In the genomic region with DNA sequence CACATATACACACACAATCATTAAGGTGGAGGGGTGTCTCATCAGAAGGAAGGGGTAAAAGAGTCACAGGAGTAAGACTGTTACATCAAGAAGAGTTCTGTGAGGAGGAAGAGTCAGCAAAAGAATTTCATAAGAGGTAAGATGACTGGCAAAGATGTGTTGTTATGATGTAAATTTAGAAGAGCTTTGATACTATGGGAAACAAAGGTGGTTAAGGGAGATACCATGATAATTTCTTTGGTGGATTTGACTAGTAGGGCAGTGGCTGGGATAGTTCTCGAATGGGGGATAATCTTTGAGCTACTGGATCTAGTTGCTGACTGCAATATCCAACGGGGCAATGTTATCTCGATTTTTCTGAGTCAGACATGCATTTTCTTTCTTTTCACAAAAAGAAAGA, we compare ENCODE assay signal across 21 cellular contexts.
"Had no signal": no experiment of that assay in that cellular context is flagged by ENCODE, and none has a peak within 500 bp of the region (broad histone marks: within the 10 kb centered on the region; RNA-seq: fewer than 3 reads in every experiment).

No MANE protein-coding gene starts in this region.

- H3K4me3 Mint-ChIP-seq: activated CD4-positive, alpha-beta T cell treated with anti-CD3 and anti-CD28 coated beads, Interleukin-2, amount 10 ng/mL, durations not matched to agents 7 days and 5 days; activated CD8-positive, alpha-beta T cell treated with anti-CD3 and anti-CD28 coated beads, Interleukin-2, amount 10 ng/mL, durations not matched to agents 7 days and 5 days; activated naive CD4-positive, alpha-beta T cell treated with anti-CD3 and anti-CD28 coated beads, Interleukin-2, amount 50 U/mL, for 24 hours; activated T-cell treated with anti-CD3 and anti-CD28 coated beads, Interleukin-2, amount 50 U/mL, for 24 hours; nephron; stimulated activated naive B cell treated with anti-CD40 and anti-IgM and Interleukin-4, amounts not matched to agents 10 μg/mL and 1 μg/mL and 100 μg/mL, for 72 hours had no signal

- H3K27ac Mint-ChIP-seq: activated CD4-positive, alpha-beta T cell treated with anti-CD3 and anti-CD28 coated beads, Interleukin-2, amount 10 ng/mL, durations not matched to agents 7 days and 5 days; activated CD8-positive, alpha-beta T cell treated with anti-CD3 and anti-CD28 coated beads, Interleukin-2, amount 10 ng/mL, durations not matched to agents 7 days and 5 days; activated naive CD4-positive, alpha-beta T cell treated with anti-CD3 and anti-CD28 coated beads, Interleukin-2, amount 50 U/mL, for 24 hours; activated T-cell treated with anti-CD3 and anti-CD28 coated beads, Interleukin-2, amount 50 U/mL, for 24 hours; nephron; stimulated activated naive B cell treated with anti-CD40 and anti-IgM and Interleukin-4, amounts not matched to agents 10 μg/mL and 1 μg/mL and 100 μg/mL, for 72 hours had no signal

- H3K9me3 Mint-ChIP-seq: activated naive CD4-positive, alpha-beta T cell treated with anti-CD3 and anti-CD28 coated beads, Interleukin-2, amount 50 U/mL, for 24 hours had no signal

- H3K27me3 Mint-ChIP-seq: activated CD4-positive, alpha-beta T cell treated with anti-CD3 and anti-CD28 coated beads, Interleukin-2, amount 10 ng/mL, durations not matched to agents 7 days and 5 days; activated naive CD4-positive, alpha-beta T cell treated with anti-CD3 and anti-CD28 coated beads, Interleukin-2, amount 50 U/mL, for 24 hours; activated T-cell treated with anti-CD3 and anti-CD28 coated beads, Interleukin-2, amount 50 U/mL, for 24 hours; stimulated activated naive B cell treated with anti-CD40 and anti-IgM and Interleukin-4, amounts not matched to agents 10 μg/mL and 1 μg/mL and 100 μg/mL, for 72 hours had no signal

- ATAC-seq: activated CD8-positive, alpha-beta T cell treated with anti-CD3 and anti-CD28 coated beads, Interleukin-2, amount 10 ng/mL, durations not matched to agents 7 days and 5 days; left cardiac atrium; stimulated activated naive B cell treated with anti-CD40 and anti-IgM and Interleukin-4, amounts not matched to agents 10 μg/mL and 1 μg/mL and 100 μg/mL, for 72 hours had no signal

- H3K36me3 ChIP-seq: lower lobe of right lung, sigmoid colon, thoracic aorta, upper lobe of left lung had no signal

- H3K27me3 ChIP-seq: sigmoid colon, upper lobe of left lung had no signal

- H3K9me3 ChIP-seq: lower lobe of right lung, sigmoid colon, thoracic aorta, upper lobe of left lung had no signal

- H3K27ac ChIP-seq: lower lobe of right lung, sigmoid colon, thoracic aorta had no signal

- H3K4me3 ChIP-seq: lower lobe of right lung, sigmoid colon, thoracic aorta, upper lobe of left lung had no signal

- DNase-seq: activated CD4-positive, alpha-beta T cell treated with anti-CD3 and anti-CD28 coated beads, Interleukin-2, amount 10 ng/mL, durations not matched to agents 7 days and 5 days; activated CD4-positive, CD25-positive, alpha-beta regulatory T cell; activated CD8-positive, alpha-beta T cell treated with anti-CD3 and anti-CD28 coated beads, Interleukin-2, amount 10 ng/mL, durations not matched to agents 7 days and 5 days; activated gamma-delta T cell; activated T-cell treated with anti-CD3 and anti-CD28 coated beads, Interleukin-2, amount 50 U/mL, for 24 hours; amniotic stem cell; dermis blood vessel endothelial cell; effector memory CD4-positive, alpha-beta T cell; foreskin fibroblast; left cardiac atrium; nucleus accumbens; posterior cingulate gyrus; sigmoid colon; stimulated activated CD4-positive, alpha-beta T cell treated with anti-CD3 and anti-CD28 coated beads, Interleukin-4, amount 100 ng/mL, for 4 hours; stimulated activated naive B cell treated with anti-CD40 and anti-IgM and Interleukin-4, amounts not matched to agents 10 μg/mL and 1 μg/mL and 100 μg/mL, for 72 hours; T1000 had no signal
